In the genomic region with DNA sequence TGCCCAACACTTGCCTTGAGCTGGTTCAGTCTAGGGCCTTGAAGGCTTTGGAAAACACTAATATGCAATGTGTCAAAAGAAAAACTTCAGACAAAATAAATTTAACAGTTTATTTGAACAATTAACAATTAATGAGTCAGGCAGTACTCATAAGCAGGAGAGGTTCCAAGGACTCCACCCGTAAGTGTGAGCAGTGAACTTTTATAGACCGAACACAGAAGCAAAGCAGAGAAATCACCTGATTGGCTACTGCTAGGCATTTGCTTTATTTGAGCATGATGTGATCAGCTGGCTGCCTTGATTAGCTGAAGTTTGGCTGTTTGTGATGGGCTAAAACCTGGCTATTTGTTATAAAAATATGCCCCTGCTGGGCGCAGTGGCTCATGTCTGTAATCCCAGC, we compare ENCODE assay signal across 18 cellular contexts. TPM values are rescaled to one million over a fixed set of nuclear protein-coding genes. Genes with fewer than 3 reads are reported as not detected.
DNase-seq lines count a peak whose midpoint lies in the region; ATAC-seq and TF ChIP-seq lines count a peak whose summit lies in the region.
"Had no signal": no experiment of that assay in that cellular context is flagged by ENCODE, and none has a peak within 500 bp of the region (broad histone marks: within the 10 kb centered on the region; RNA-seq: fewer than 3 reads in every experiment).

No MANE protein-coding gene starts in this region.

- intact Hi-C loops in CD14-positive monocyte (cut with micrococcal nuclease), result loop anchor here (5.0 to 10.0 kb wide), 3 partner anchors 46 to 163 kb away; a partner anchor contains a TSS

- H3K4me1 Mint-ChIP-seq in CD14-positive monocyte, result peaks cover 40% of the 10 kb centered on the region
- H3K4me1 Mint-ChIP-seq in activated naive CD8-positive, alpha-beta T cell treated with anti-CD3 and anti-CD28 coated beads, Interleukin-2, amount 50 U/mL, for 24 hours, result peaks cover 7% of the 10 kb centered on the region

- H3K23ac ChIP-seq in mesenchymal stem cell (ENCODE audit: low read length in 2 of 2), result no peak overlapping the region

- no peak overlapping the region for H3K4ac ChIP-seq in mesenchymal stem cell (ENCODE audit: low read depth in 1 of 2, low read length in 2 of 2)

- no peaks in the 10 kb centered on the region for H3K9me3 Mint-ChIP-seq in CD14-positive monocyte
- H3K9me3 Mint-ChIP-seq in activated naive CD8-positive, alpha-beta T cell treated with anti-CD3 and anti-CD28 coated beads, Interleukin-2, amount 50 U/mL, for 24 hours, result no peaks in the 10 kb centered on the region
- H3K9me3 Mint-ChIP-seq: activated naive CD8-positive, alpha-beta T cell treated with anti-CD3 and anti-CD28 coated beads for 36 hours had no signal

- no peaks in the 10 kb centered on the region for H3K79me1 ChIP-seq in mesenchymal stem cell (replicated peaks; ENCODE audit: low read length, poor library complexity, severe bottlenecking)

- peaks cover 0 to 2% of the 10 kb centered on the region in 2 donors for H3K36me3 Mint-ChIP-seq in CD14-positive monocyte
- no peaks in the 10 kb centered on the region for H3K36me3 Mint-ChIP-seq in activated naive CD8-positive, alpha-beta T cell treated with anti-CD3 and anti-CD28 coated beads, Interleukin-2, amount 50 U/mL, for 24 hours (ENCODE audit: low read depth)
- H3K36me3 Mint-ChIP-seq: activated naive CD8-positive, alpha-beta T cell treated with anti-CD3 and anti-CD28 coated beads for 36 hours had no signal

- H2AFZ ChIP-seq in mesenchymal stem cell (ENCODE audit: low read depth, low read length), result no peak overlapping the region
- no peak overlapping the region for H2AFZ ChIP-seq in smooth muscle cell (ENCODE audit: low read depth)

- H3K36me3 ChIP-seq in MG63 (no peaks in the 10 kb centered on the region), mesenchymal stem cell (ENCODE audit: control insufficient read depth in 1 of 2, insufficient read depth in 2 of 2, low read depth in 1 of 2, low read length in 2 of 2) (no peaks in the 10 kb centered on the region), smooth muscle cell (ENCODE audit: low read depth) (no peaks in the 10 kb centered on the region)
- H3K36me3 ChIP-seq: SJSA1 had no signal

- no peak overlapping the region for H2AK5ac ChIP-seq in mesenchymal stem cell (ENCODE audit: low read length, severe bottlenecking)

- H4K91ac ChIP-seq in mesenchymal stem cell (ENCODE audit: low read length), result no peak overlapping the region

- H3F3A ChIP-seq in smooth muscle cell (ENCODE audit: low read depth), result no peaks in the 10 kb centered on the region

- H3K4me3 ChIP-seq in MG63 (no peak overlapping the region), mesenchymal stem cell (ENCODE audit: insufficient read depth in 1 of 2, low read depth in 1 of 2, low read length in 2 of 2) (no peak overlapping the region), smooth muscle cell (no peak overlapping the region)
- H3K4me3 ChIP-seq: SJSA1 had no signal

- no peak overlapping the region for H3K18ac ChIP-seq in mesenchymal stem cell (ENCODE audit: low read depth in 1 of 2, low read length in 2 of 2)

- no peaks in the 10 kb centered on the region for H3K4me1 ChIP-seq in mesenchymal stem cell (ENCODE audit: control insufficient read depth, insufficient read depth, low read depth, low read length)
- no peaks in the 10 kb centered on the region for H3K4me1 ChIP-seq in smooth muscle cell (ENCODE audit: low read depth)

- H3K9ac ChIP-seq in mesenchymal stem cell (ENCODE audit: low read length) (peak overlapping the region; percentile 14), smooth muscle cell (ENCODE audit: low read depth) (no peak overlapping the region)

- H3K27ac ChIP-seq in epithelial cell of prostate (peak overlapping the region; percentile 56), mesenchymal stem cell (ENCODE audit: low read length, poor library complexity, severe bottlenecking) (no peak overlapping the region), smooth muscle cell (ENCODE audit: low read depth) (no peak overlapping the region)
- H3K27ac ChIP-seq: SJSA1 had no signal

- no peak overlapping the region for H4K8ac ChIP-seq in mesenchymal stem cell (ENCODE audit: low read length)

- no peak for DNase-seq in CD14-positive monocyte (ENCODE audit: low spot score)
- DNase-seq in MG63, result peak; percentile 72
- peak; percentile 78 for DNase-seq in epithelial cell of prostate (ENCODE audit: low read depth, low spot score)
- DNase-seq in mesenchymal stem cell, result no peak
- no peak for DNase-seq in NCI-H1694 treated with DMSO at 0.1 percent for 48 hours (lab: John Stamatoyannopoulos, UW)
- DNase-seq in smooth muscle cell (lab: John Stamatoyannopoulos, UW; ENCODE audit: unreplicated experiment), result no peak
- DNase-seq in activated naive CD8-positive, alpha-beta T cell treated with anti-CD3 and anti-CD28 coated beads, Interleukin-2, amount 50 U/mL, for 24 hours, result no peak
- DNase-seq: activated CD4-positive, alpha-beta T cell treated with anti-CD3 and anti-CD28 coated beads, Interleukin-2, amount 50 U/mL, for 48 hours; activated naive CD8-positive, alpha-beta T cell treated with anti-CD3 and anti-CD28 coated beads for 36 hours; activated T-cell treated with anti-CD3 and anti-CD28 coated beads, Interleukin-2, amount 50 U/mL, for 48 hours; Caco-2; central memory CD4-positive, alpha-beta T cell; KG1; NCI-H1417; NCI-H226; posterior cingulate gyrus had no signal

- no peak overlapping the region for H2BK120ac ChIP-seq in mesenchymal stem cell (ENCODE audit: low read depth, low read length)

- H3K27ac Mint-ChIP-seq in CD14-positive monocyte, result peak overlapping the region in 6 of 7 donors; percentile 31 to 82 (median 56)
- no peak overlapping the region for H3K27ac Mint-ChIP-seq in activated naive CD8-positive, alpha-beta T cell treated with anti-CD3 and anti-CD28 coated beads, Interleukin-2, amount 50 U/mL, for 24 hours
- H3K27ac Mint-ChIP-seq: activated naive CD8-positive, alpha-beta T cell treated with anti-CD3 and anti-CD28 coated beads for 36 hours had no signal

- no peak overlapping the region for H3K14ac ChIP-seq in mesenchymal stem cell (ENCODE audit: low read length in 2 of 2)

- H3K27me3 Mint-ChIP-seq in CD14-positive monocyte (ENCODE audit: low read depth in 3 of 3), result peaks cover 0 to 5% (median 4%) of the 10 kb centered on the region in 3 donors
- H3K27me3 Mint-ChIP-seq in activated naive CD8-positive, alpha-beta T cell treated with anti-CD3 and anti-CD28 coated beads, Interleukin-2, amount 50 U/mL, for 24 hours, result no peaks in the 10 kb centered on the region
- H3K27me3 Mint-ChIP-seq: activated naive CD8-positive, alpha-beta T cell treated with anti-CD3 and anti-CD28 coated beads for 36 hours had no signal

- H3K27me3 ChIP-seq in MG63 (no peaks in the 10 kb centered on the region), mesenchymal stem cell (ENCODE audit: control insufficient read depth in 1 of 2, insufficient read depth in 1 of 2, low read length in 2 of 2) (no peaks in the 10 kb centered on the region), smooth muscle cell (ENCODE audit: low read depth) (no peaks in the 10 kb centered on the region)
- H3K27me3 ChIP-seq: SJSA1 had no signal

- WGBS in mesenchymal stem cell, result 40% methylated on average over 3 of the region's 3 CpGs
- WGBS in smooth muscle cell (ENCODE audit: low lambda C conversion rate), result 85% methylated on average over 3 of the region's 3 CpGs

- H3K9me3 ChIP-seq in MG63, result no peaks in the 10 kb centered on the region
- no peaks in the 10 kb centered on the region for H3K9me3 ChIP-seq in mesenchymal stem cell (ENCODE audit: control insufficient read depth, low read length)
- no peaks in the 10 kb centered on the region for H3K9me3 ChIP-seq in smooth muscle cell (replicated peaks; ENCODE audit: low read depth)
- H3K9me3 ChIP-seq: Caco-2, SJSA1 had no signal

- no peak overlapping the region for H2BK5ac ChIP-seq in mesenchymal stem cell (ENCODE audit: low read depth, low read length, poor library complexity, severe bottlenecking)

- no peak for ATAC-seq in HG03159 (IDR thresholded peaks at IDR 0.05; ENCODE audit: unreplicated experiment)
- ATAC-seq in activated naive CD8-positive, alpha-beta T cell treated with anti-CD3 and anti-CD28 coated beads, Interleukin-2, amount 50 U/mL, for 24 hours, result no peak

- TF ChIP-seq CTCF in CD14-positive monocyte (IDR thresholded peaks at IDR 0.05) (no peak), smooth muscle cell (IDR thresholded peaks at IDR 0.05; ENCODE audit: borderline replicate concordance, insufficient read depth, poor library complexity, severe bottlenecking) (no peak)

- no peaks in the 10 kb centered on the region for H4K20me1 ChIP-seq in smooth muscle cell (ENCODE audit: low read depth)

- no peak overlapping the region for H2BK12ac ChIP-seq in mesenchymal stem cell (ENCODE audit: low read length in 2 of 2)

- H3K4me2 ChIP-seq in mesenchymal stem cell (ENCODE audit: low read length, poor library complexity, severe bottlenecking) (no peak overlapping the region), smooth muscle cell (no peak overlapping the region)

- no peak overlapping the region for H2BK15ac ChIP-seq in mesenchymal stem cell (ENCODE audit: low read depth, poor library complexity, severe bottlenecking)

- no peaks in the 10 kb centered on the region for H3K79me2 ChIP-seq in smooth muscle cell (ENCODE audit: low read depth)

- no peak overlapping the region for H3K4me3 Mint-ChIP-seq in CD14-positive monocyte
- H3K4me3 Mint-ChIP-seq in activated naive CD8-positive, alpha-beta T cell treated with anti-CD3 and anti-CD28 coated beads, Interleukin-2, amount 50 U/mL, for 24 hours, result no peak overlapping the region
- H3K4me3 Mint-ChIP-seq: activated naive CD8-positive, alpha-beta T cell treated with anti-CD3 and anti-CD28 coated beads for 36 hours had no signal

RNA-seq across cellular contexts. Expression of a gene that starts 49.5 kb away (rescaled TPM):
- 10 to 100 TPM; 16.1 to 22.4 TPM for polyA plus RNA-seq in CD14-positive monocyte
- total RNA-seq in MG63 (2014; rRNA removed; shearing (Covaris generic); ENCODE audit: low replicate concordance), result 9.5 and 15.5 TPM in 2 replicates
- polyA plus RNA-seq in mesenchymal stem cell (2013, experiment 1 of 2), result 10.0 TPM
- 10.1 TPM for polyA plus RNA-seq in mesenchymal stem cell (2013, experiment 2 of 2)
- total RNA-seq in smooth muscle cell, result 4.4 and 15.1 TPM in 2 replicates
- polyA plus RNA-seq in smooth muscle cell, result 0.89 and 2.1 TPM in 2 replicates

RNA-seq across cellular contexts. Expression of a gene that starts 52.0 kb away (rescaled TPM):
- polyA plus RNA-seq in CD14-positive monocyte (10 to 100 TPM; 38.4 to 39.0 TPM), smooth muscle cell (50.0 and 54.6 TPM in 2 replicates)
- total RNA-seq in MG63 (2014; rRNA removed; shearing (Covaris generic); ENCODE audit: low replicate concordance), result 52.6 and 64.1 TPM in 2 replicates
- polyA plus RNA-seq in mesenchymal stem cell (2013, experiment 1 of 2), result 41.6 TPM
- 40.2 TPM for polyA plus RNA-seq in mesenchymal stem cell (2013, experiment 2 of 2)
- total RNA-seq in smooth muscle cell, result 53.8 and 65.2 TPM in 2 replicates

Comparison
In these comparisons a context has a peak if more than half of its experiments do, and no peak if none do; other contexts are left out.
1. DNase-seq: peak in MG63 (single experiment) and epithelial cell of prostate (single experiment); none in CD14-positive monocyte (single experiment), mesenchymal stem cell (single experiment), NCI-H1694 treated with DMSO at 0.1 percent for 48 hours (single experiment), smooth muscle cell (single experiment) and activated naive CD8-positive, alpha-beta T cell treated with anti-CD3 and anti-CD28 coated beads, Interleukin-2, amount 50 U/mL, for 24 hours (single experiment).